ENCODE assay signal across 1 cellular context in genomic region chr22:20116951-20117645, GRCh38.
TF ChIP-seq lines count a peak whose summit lies in the region.

A gene with protein sequence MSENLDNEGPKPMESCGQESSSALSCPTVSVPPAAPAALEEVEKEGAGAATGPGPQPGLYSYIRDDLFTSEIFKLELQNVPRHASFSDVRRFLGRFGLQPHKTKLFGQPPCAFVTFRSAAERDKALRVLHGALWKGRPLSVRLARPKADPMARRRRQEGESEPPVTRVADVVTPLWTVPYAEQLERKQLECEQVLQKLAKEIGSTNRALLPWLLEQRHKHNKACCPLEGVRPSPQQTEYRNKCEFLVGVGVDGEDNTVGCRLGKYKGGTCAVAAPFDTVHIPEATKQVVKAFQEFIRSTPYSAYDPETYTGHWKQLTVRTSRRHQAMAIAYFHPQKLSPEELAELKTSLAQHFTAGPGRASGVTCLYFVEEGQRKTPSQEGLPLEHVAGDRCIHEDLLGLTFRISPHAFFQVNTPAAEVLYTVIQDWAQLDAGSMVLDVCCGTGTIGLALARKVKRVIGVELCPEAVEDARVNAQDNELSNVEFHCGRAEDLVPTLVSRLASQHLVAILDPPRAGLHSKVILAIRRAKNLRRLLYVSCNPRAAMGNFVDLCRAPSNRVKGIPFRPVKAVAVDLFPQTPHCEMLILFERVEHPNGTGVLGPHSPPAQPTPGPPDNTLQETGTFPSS (minus strand): TSS chr22:20117226. CDS start chr22:20116906, 320 bp downstream.

TF ChIP-seq in HepG2, 621 proteins besides CTCF, POLR2A, EP300 and RAD21 (continued from another document and continues in another):
- TF ChIP-seq TEAD2 (CRISPR knock-in tag; IDR thresholded peaks at IDR 0.05) (no peak), ZNF781 (CRISPR knock-in tag; IDR thresholded peaks at IDR 0.05; ENCODE audit: borderline replicate concordance, not compliant biosample characterization) (no peak), KAT7 (CRISPR knock-in tag; IDR thresholded peaks at IDR 0.05; ENCODE audit: borderline replicate concordance) (no peak; the same call in 1 of the 2 replicates), MBD4 (IDR thresholded peaks at IDR 0.05; ENCODE audit: borderline replicate concordance, low read length) (no peak), TARDBP (CRISPR knock-in tag; IDR thresholded peaks at IDR 0.05) (peak; percentile 97), ZNF335 (CRISPR knock-in tag; IDR thresholded peaks at IDR 0.05) (no peak; the same call in 1 of the 2 replicates), CEBPG (CRISPR knock-in tag; IDR thresholded peaks at IDR 0.05) (peak; percentile 13; the same call in 1 of the 2 replicates), TFAP4 (IDR thresholded peaks at IDR 0.05; ENCODE audit: borderline replicate concordance, low read depth) (no peak; the same call in 1 of the 2 replicates), ZNF468 (CRISPR knock-in tag; IDR thresholded peaks at IDR 0.05) (no peak; the same call in 1 of the 2 replicates), ZNF746 (CRISPR knock-in tag; IDR thresholded peaks at IDR 0.05) (peak; percentile 81; the same call in 1 of the 2 replicates), USF2 (IDR thresholded peaks at IDR 0.05; ENCODE audit: low read depth, low read length) (no peak; the same call in 1 of the 2 replicates), USF2 (CRISPR knock-in tag; IDR thresholded peaks at IDR 0.05; ENCODE audit: borderline replicate concordance) (0 out of 2 replicates have a peak, but pooled peaks have one; percentile 26), ZNF235 (CRISPR knock-in tag; IDR thresholded peaks at IDR 0.05; ENCODE audit: borderline replicate concordance) (no peak), HES4 (CRISPR knock-in tag; IDR thresholded peaks at IDR 0.05; ENCODE audit: borderline replicate concordance) (no peak), ZNF234 (CRISPR knock-in tag; conservative IDR thresholded peaks at IDR 0.05) (0 out of 2 replicates have a peak, but pooled peaks have one; percentile 9), MTF2 (CRISPR knock-in tag; IDR thresholded peaks at IDR 0.05; ENCODE audit: borderline replicate concordance) (no peak), RAD51 (IDR thresholded peaks at IDR 0.05; ENCODE audit: borderline replicate concordance) (no peak), KLF16 (CRISPR knock-in tag; IDR thresholded peaks at IDR 0.05) (peak in 1 of 2 experiments; percentile 34; a peak in 2 of 4 replicates), ZBTB1 (CRISPR knock-in tag; IDR thresholded peaks at IDR 0.05; ENCODE audit: borderline replicate concordance) (no peak), ZSCAN25 (CRISPR knock-in tag; IDR thresholded peaks at IDR 0.05) (no peak), ZNF350 (CRISPR knock-in tag; IDR thresholded peaks at IDR 0.05; ENCODE audit: borderline replicate concordance, low read depth) (no peak), ZFY (CRISPR knock-in tag; IDR thresholded peaks at IDR 0.05) (peak; percentile 66), HOXA3 (CRISPR knock-in tag; IDR thresholded peaks at IDR 0.05) (peak; percentile 97), ZNF260 (CRISPR knock-in tag; IDR thresholded peaks at IDR 0.05; ENCODE audit: borderline replicate concordance, low read depth) (no peak), ZNF569 (CRISPR knock-in tag; IDR thresholded peaks at IDR 0.05; ENCODE audit: borderline replicate concordance) (no peak), PITX1 (CRISPR knock-in tag; IDR thresholded peaks at IDR 0.05) (peak; percentile 24; the same call in 1 of the 2 replicates)
- TF ChIP-seq, protein P1, sequence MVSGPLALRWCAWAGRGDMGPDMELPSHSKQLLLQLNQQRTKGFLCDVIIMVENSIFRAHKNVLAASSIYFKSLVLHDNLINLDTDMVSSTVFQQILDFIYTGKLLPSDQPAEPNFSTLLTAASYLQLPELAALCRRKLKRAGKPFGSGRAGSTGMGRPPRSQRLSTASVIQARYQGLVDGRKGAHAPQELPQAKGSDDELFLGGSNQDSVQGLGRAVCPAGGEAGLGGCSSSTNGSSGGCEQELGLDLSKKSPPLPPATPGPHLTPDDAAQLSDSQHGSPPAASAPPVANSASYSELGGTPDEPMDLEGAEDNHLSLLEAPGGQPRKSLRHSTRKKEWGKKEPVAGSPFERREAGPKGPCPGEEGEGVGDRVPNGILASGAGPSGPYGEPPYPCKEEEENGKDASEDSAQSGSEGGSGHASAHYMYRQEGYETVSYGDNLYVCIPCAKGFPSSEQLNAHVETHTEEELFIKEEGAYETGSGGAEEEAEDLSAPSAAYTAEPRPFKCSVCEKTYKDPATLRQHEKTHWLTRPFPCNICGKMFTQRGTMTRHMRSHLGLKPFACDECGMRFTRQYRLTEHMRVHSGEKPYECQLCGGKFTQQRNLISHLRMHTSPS (CRISPR knock-in tag; IDR thresholded peaks at IDR 0.05; ENCODE audit: low read depth) = no peak
- TF ChIP-seq, protein P2, sequence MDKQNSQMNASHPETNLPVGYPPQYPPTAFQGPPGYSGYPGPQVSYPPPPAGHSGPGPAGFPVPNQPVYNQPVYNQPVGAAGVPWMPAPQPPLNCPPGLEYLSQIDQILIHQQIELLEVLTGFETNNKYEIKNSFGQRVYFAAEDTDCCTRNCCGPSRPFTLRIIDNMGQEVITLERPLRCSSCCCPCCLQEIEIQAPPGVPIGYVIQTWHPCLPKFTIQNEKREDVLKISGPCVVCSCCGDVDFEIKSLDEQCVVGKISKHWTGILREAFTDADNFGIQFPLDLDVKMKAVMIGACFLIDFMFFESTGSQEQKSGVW (CRISPR knock-in tag; IDR thresholded peaks at IDR 0.05; ENCODE audit: borderline replicate concordance) = no peak
- TF ChIP-seq, protein P3, sequence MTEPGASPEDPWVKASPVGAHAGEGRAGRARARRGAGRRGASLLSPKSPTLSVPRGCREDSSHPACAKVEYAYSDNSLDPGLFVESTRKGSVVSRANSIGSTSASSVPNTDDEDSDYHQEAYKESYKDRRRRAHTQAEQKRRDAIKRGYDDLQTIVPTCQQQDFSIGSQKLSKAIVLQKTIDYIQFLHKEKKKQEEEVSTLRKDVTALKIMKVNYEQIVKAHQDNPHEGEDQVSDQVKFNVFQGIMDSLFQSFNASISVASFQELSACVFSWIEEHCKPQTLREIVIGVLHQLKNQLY (CRISPR knock-in tag; IDR thresholded peaks at IDR 0.05) = peak; percentile 55; the same call in 1 of the 2 replicates
- TF ChIP-seq, protein P4, sequence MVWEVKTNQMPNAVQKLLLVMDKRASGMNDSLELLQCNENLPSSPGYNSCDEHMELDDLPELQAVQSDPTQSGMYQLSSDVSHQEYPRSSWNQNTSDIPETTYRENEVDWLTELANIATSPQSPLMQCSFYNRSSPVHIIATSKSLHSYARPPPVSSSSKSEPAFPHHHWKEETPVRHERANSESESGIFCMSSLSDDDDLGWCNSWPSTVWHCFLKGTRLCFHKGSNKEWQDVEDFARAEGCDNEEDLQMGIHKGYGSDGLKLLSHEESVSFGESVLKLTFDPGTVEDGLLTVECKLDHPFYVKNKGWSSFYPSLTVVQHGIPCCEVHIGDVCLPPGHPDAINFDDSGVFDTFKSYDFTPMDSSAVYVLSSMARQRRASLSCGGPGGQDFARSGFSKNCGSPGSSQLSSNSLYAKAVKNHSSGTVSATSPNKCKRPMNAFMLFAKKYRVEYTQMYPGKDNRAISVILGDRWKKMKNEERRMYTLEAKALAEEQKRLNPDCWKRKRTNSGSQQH (CRISPR knock-in tag; IDR thresholded peaks at IDR 0.05; ENCODE audit: low read depth) = peak; percentile 56; the same call in 1 of the 2 replicates
- TF ChIP-seq, protein P5, sequence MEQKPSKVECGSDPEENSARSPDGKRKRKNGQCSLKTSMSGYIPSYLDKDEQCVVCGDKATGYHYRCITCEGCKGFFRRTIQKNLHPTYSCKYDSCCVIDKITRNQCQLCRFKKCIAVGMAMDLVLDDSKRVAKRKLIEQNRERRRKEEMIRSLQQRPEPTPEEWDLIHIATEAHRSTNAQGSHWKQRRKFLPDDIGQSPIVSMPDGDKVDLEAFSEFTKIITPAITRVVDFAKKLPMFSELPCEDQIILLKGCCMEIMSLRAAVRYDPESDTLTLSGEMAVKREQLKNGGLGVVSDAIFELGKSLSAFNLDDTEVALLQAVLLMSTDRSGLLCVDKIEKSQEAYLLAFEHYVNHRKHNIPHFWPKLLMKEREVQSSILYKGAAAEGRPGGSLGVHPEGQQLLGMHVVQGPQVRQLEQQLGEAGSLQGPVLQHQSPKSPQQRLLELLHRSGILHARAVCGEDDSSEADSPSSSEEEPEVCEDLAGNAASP (CRISPR knock-in tag; IDR thresholded peaks at IDR 0.05; ENCODE audit: borderline replicate concordance) = no peak; the same call in 1 of the 2 replicates
- TF ChIP-seq, protein P6, sequence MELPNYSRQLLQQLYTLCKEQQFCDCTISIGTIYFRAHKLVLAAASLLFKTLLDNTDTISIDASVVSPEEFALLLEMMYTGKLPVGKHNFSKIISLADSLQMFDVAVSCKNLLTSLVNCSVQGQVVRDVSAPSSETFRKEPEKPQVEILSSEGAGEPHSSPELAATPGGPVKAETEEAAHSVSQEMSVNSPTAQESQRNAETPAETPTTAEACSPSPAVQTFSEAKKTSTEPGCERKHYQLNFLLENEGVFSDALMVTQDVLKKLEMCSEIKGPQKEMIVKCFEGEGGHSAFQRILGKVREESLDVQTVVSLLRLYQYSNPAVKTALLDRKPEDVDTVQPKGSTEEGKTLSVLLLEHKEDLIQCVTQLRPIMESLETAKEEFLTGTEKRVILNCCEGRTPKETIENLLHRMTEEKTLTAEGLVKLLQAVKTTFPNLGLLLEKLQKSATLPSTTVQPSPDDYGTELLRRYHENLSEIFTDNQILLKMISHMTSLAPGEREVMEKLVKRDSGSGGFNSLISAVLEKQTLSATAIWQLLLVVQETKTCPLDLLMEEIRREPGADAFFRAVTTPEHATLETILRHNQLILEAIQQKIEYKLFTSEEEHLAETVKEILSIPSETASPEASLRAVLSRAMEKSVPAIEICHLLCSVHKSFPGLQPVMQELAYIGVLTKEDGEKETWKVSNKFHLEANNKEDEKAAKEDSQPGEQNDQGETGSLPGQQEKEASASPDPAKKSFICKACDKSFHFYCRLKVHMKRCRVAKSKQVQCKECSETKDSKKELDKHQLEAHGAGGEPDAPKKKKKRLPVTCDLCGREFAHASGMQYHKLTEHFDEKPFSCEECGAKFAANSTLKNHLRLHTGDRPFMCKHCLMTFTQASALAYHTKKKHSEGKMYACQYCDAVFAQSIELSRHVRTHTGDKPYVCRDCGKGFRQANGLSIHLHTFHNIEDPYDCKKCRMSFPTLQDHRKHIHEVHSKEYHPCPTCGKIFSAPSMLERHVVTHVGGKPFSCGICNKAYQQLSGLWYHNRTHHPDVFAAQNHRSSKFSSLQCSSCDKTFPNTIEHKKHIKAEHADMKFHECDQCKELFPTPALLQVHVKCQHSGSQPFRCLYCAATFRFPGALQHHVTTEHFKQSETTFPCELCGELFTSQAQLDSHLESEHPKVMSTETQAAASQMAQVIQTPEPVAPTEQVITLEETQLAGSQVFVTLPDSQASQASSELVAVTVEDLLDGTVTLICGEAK (IDR thresholded peaks at IDR 0.05) = peak; percentile 100
- TF ChIP-seq, protein P6 (CRISPR knock-in tag; IDR thresholded peaks at IDR 0.05) = peak; percentile 100
